ENCODE assay signal across 25 cellular contexts in genomic region chr3:153602801-153603200, GRCh38.
"Had no signal": no experiment of that assay in that cellular context is flagged by ENCODE, and none has a peak within 500 bp of the region (broad histone marks: within the 10 kb centered on the region; RNA-seq: fewer than 3 reads in every experiment).

No MANE protein-coding gene starts in this region.

- H3K9me2 ChIP-seq: SK-N-SH had no signal

- H3K9me3 ChIP-seq: SK-N-SH had no signal

- ATAC-seq: HepG2, T-cell had no signal

- DNase-seq: IMR-90, Karpas-422, KG1, MM.1S, MV-4-11, NCI-H1048, NCI-H1105, NCI-H1417, NCI-H1436 treated with DMSO at 0.1 percent for 48 hours, NCI-H1694, NCI-H187 treated with DMSO at 0.1 percent for 48 hours, NCI-H2081, NCI-H2107, NCI-H226, NCI-H446, NCI-H510A, NCI-H524 treated with DMSO at 0.1 percent for 48 hours, NCI-H69, NCI-H774, SHP77, SK-N-SH, SW 1271, T-cell had no signal

- H3K9me3 Mint-ChIP-seq: T-cell had no signal

- H3K27ac Mint-ChIP-seq: T-cell had no signal

- H3K9ac ChIP-seq: SK-N-SH had no signal

- H3K4me2 ChIP-seq: SK-N-SH had no signal

- H3K36me3 Mint-ChIP-seq: T-cell had no signal

- H3K4me3 Mint-ChIP-seq: T-cell had no signal

- H3K27ac ChIP-seq: RWPE1 had no signal
